18 cellular contexts compared by ENCODE assay signal in the genomic region with DNA sequence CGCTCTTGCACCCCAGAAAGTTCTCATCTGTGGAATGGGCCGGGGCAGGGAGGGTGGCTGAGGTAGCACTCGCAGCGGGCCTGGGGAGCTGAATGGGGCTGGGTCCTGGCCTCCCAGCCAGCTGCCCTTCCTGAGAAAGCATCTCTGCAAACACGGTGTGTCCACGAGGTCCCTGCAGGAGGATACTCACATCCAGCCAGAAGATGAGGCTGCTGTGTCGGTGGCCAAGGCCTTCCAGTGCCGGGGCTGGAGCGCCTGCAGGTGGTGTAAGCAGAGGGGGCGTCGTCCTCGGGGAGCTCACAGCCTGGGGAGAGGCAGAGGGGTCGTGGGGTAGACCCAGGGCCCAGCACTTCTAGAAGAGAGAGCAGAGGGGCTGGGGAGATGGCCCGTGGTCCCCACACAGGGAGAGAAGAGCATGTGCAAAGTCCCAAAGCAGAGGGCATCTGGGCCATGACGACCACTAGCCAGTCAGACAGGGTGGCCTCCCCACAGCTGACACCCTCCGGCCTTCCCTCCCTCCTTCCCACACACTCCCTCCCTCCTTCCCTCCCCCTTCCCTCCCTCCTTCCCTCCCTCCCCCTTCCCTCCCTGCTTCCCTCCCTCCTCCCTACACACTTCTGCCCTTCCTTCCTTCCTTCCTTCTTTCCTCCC.
A peak's percentile ranks its signal among the peaks of the same experiment; 100 is the strongest.
DNase-seq lines count a peak whose midpoint lies in the region; ATAC-seq and TF ChIP-seq lines count a peak whose summit lies in the region.
"Had no signal": no experiment of that assay in that cellular context is flagged by ENCODE, and none has a peak within 500 bp of the region (broad histone marks: within the 10 kb centered on the region; RNA-seq: fewer than 3 reads in every experiment).

No MANE protein-coding gene starts in this region.

- peak overlapping the region; percentile 51 for H2AFZ ChIP-seq in neuronal stem cell (ENCODE audit: low read length)
- H2AFZ ChIP-seq: hepatocyte had no signal

- H3K79me1 ChIP-seq in neuronal stem cell (ENCODE audit: low read depth, low read length): peaks cover 4% of the 10 kb centered on the region

- peak overlapping the region; percentile 95 for H2BK12ac ChIP-seq in neuronal stem cell (ENCODE audit: low read length)

- peak overlapping the region in 4 of 5 experiments; percentile 32 to 66 (median 60) for H3K4me3 Mint-ChIP-seq in brain
- H3K4me3 Mint-ChIP-seq in natural killer cell: no peak overlapping the region
- H3K4me3 Mint-ChIP-seq: activated CD8-positive, alpha-beta memory T cell treated with anti-CD3 and anti-CD28 coated beads, Interleukin-2, amount 10 ng/mL, durations not matched to agents 7 days and 5 days had no signal

- H3K27ac ChIP-seq in neuronal stem cell (replicated peaks; ENCODE audit: low read length): no peak overlapping the region
- H3K27ac ChIP-seq: 22Rv1, hepatocyte, ovary, testis had no signal

- H3K9ac ChIP-seq in neuronal stem cell (ENCODE audit: low read depth, low read length, poor library complexity): no peak overlapping the region

- no peak for TF ChIP-seq CTCF in BE2C (IDR thresholded peaks at IDR 0.05; ENCODE audit: low read depth, low read length)
- TF ChIP-seq CTCF in brain (conservative IDR thresholded peaks at IDR 0.05): no peak
- TF ChIP-seq CTCF in natural killer cell (IDR thresholded peaks at IDR 0.05): no peak

- H3K14ac ChIP-seq in neuronal stem cell (ENCODE audit: low read length): no peak overlapping the region

- peak overlapping the region; percentile 45 for H3K4me2 ChIP-seq in neuronal stem cell (ENCODE audit: insufficient read depth, low read length, poor library complexity, severe bottlenecking)
- H3K4me2 ChIP-seq: hepatocyte had no signal

- H3K4me3 ChIP-seq in BE2C (ENCODE audit: low read depth, low read length) (no peak overlapping the region), neuronal stem cell (ENCODE audit: low read length in 2 of 2) (no peak overlapping the region)
- H3K4me3 ChIP-seq: hepatocyte, ovary, testis had no signal

- ATAC-seq in natural killer cell: no peak
- ATAC-seq in HG03139 (IDR thresholded peaks at IDR 0.05; ENCODE audit: unreplicated experiment): no peak
- ATAC-seq: activated CD8-positive, alpha-beta memory T cell treated with anti-CD3 and anti-CD28 coated beads, Interleukin-2, amount 10 ng/mL, durations not matched to agents 7 days and 5 days had no signal

- no peak overlapping the region for H3K4ac ChIP-seq in neuronal stem cell (ENCODE audit: low read length)

- H3K36me3 Mint-ChIP-seq in brain: peaks cover 4% of the 10 kb centered on the region
- H3K36me3 Mint-ChIP-seq in natural killer cell: no peaks in the 10 kb centered on the region
- H3K36me3 Mint-ChIP-seq: activated CD8-positive, alpha-beta memory T cell treated with anti-CD3 and anti-CD28 coated beads, Interleukin-2, amount 10 ng/mL, durations not matched to agents 7 days and 5 days had no signal

- H2BK120ac ChIP-seq in neuronal stem cell (ENCODE audit: low read depth, low read length): peak overlapping the region; percentile 66

- H3K18ac ChIP-seq in neuronal stem cell (ENCODE audit: low read length): peak overlapping the region; percentile 99

- H3K27ac Mint-ChIP-seq in brain: peak overlapping the region; percentile 40 to 95 (median 88)
- H3K27ac Mint-ChIP-seq in natural killer cell: no peak overlapping the region
- H3K27ac Mint-ChIP-seq: activated CD8-positive, alpha-beta memory T cell treated with anti-CD3 and anti-CD28 coated beads, Interleukin-2, amount 10 ng/mL, durations not matched to agents 7 days and 5 days had no signal

- peaks cover 7% of the 10 kb centered on the region for H3K27me3 Mint-ChIP-seq in brain
- peaks cover 30 to 38% of the 10 kb centered on the region in 2 donors for H3K27me3 Mint-ChIP-seq in natural killer cell (ENCODE audit: low read depth in 2 of 2)

- no CpG with 5 or more reads among the region's 16 CpGs for WGBS in neuronal stem cell (ENCODE audit: extremely low coverage in 2 of 2, insufficient read length in 2 of 2, insufficient replicate concordance in 1 of 2), 2 donors

- H2BK5ac ChIP-seq in neuronal stem cell (ENCODE audit: low read length): peak overlapping the region; percentile 61

- peak overlapping the region; percentile 97 for H2AK5ac ChIP-seq in neuronal stem cell (ENCODE audit: low read depth, low read length)

- H2BK15ac ChIP-seq in neuronal stem cell (ENCODE audit: low read length): peak overlapping the region; percentile 96

- H3K9me3 Mint-ChIP-seq in brain (peaks cover 0 to 5% (median 0%) of the 10 kb centered on the region in 5 experiments), natural killer cell (no peaks in the 10 kb centered on the region)

- H3K36me3 ChIP-seq in BE2C (no peaks in the 10 kb centered on the region), neuronal stem cell (replicated peaks in 1 of 2; ENCODE audit: control insufficient read depth in 2 of 2, insufficient read depth in 2 of 2, low read length in 2 of 2) (no peaks in the 10 kb centered on the region)
- H3K36me3 ChIP-seq: ovary had no signal

- H3K23ac ChIP-seq in neuronal stem cell (ENCODE audit: low read depth, low read length, poor library complexity): peak overlapping the region; percentile 37

- peaks cover 3% of the 10 kb centered on the region; the same call in 1 of the 2 replicates for H3K27me3 ChIP-seq in BE2C
- peaks cover 0 to 53% (median 3%) of the 10 kb centered on the region in 3 experiments for H3K27me3 ChIP-seq in neuronal stem cell (ENCODE audit: control insufficient read depth in 3 of 3, insufficient read depth in 3 of 3, low read depth in 1 of 3, low read length in 3 of 3)
- H3K27me3 ChIP-seq: ovary, testis had no signal

- intact Hi-C loops in natural killer cell (cut with micrococcal nuclease): no loop called here

- no peak overlapping the region for H4K8ac ChIP-seq in neuronal stem cell (ENCODE audit: low read depth, low read length)

- peaks cover 29% of the 10 kb centered on the region for H3K4me1 ChIP-seq in BE2C
- H3K4me1 ChIP-seq in neuronal stem cell (ENCODE audit: control insufficient read depth in 2 of 2, insufficient read depth in 1 of 2, low read depth in 1 of 2, low read length in 2 of 2): peaks cover 42 to 46% of the 10 kb centered on the region in 2 donors

- no peaks in the 10 kb centered on the region; the same call in 1 of the 2 replicates for H3K9me3 ChIP-seq in BE2C
- no peaks in the 10 kb centered on the region for H3K9me3 ChIP-seq in neuronal stem cell (replicated peaks in 1 of 2; ENCODE audit: control insufficient read depth in 2 of 2, insufficient read depth in 1 of 2, low read depth in 1 of 2, low read length in 2 of 2)
- H3K9me3 ChIP-seq: ovary, testis had no signal

- peaks cover 56% of the 10 kb centered on the region for H3K4me1 Mint-ChIP-seq in brain
- no peaks in the 10 kb centered on the region for H3K4me1 Mint-ChIP-seq in natural killer cell
- H3K4me1 Mint-ChIP-seq: activated CD8-positive, alpha-beta memory T cell treated with anti-CD3 and anti-CD28 coated beads, Interleukin-2, amount 10 ng/mL, durations not matched to agents 7 days and 5 days had no signal

- DNase-seq in DMS 273 (lab: John Stamatoyannopoulos, UW; ENCODE audit: unreplicated experiment) (peak; percentile 51), DMS 273 treated with DMSO at 0.1 percent for 48 hours (lab: John Stamatoyannopoulos, UW) (no peak), BE2C (peak; percentile 27), neuronal stem cell (ENCODE audit: low spot score) (no peak), amniotic stem cell (lab: John Stamatoyannopoulos, UW) (no peak), natural killer cell (no peak)
- DNase-seq: activated CD8-positive, alpha-beta memory T cell treated with anti-CD3 and anti-CD28 coated beads, Interleukin-2, amount 10 ng/mL, durations not matched to agents 7 days and 5 days; C1 segment of cervical spinal cord; kidney glomerular epithelial cell; NCI-H1092; small intestine; T-helper 2 cell; testis had no signal

- no peak overlapping the region for H4K91ac ChIP-seq in neuronal stem cell (ENCODE audit: low read depth, low read length, poor library complexity)

Comparison
In these comparisons a context has a peak if more than half of its experiments do, and no peak if none do; other contexts are left out.
1. DNase-seq: peak in DMS 273 (single experiment) and BE2C (single experiment); none in DMS 273 treated with DMSO at 0.1 percent for 48 hours (single experiment), neuronal stem cell (single experiment), amniotic stem cell (single experiment) and natural killer cell (single experiment).
2. H3K27ac Mint-ChIP-seq: peak in brain (5 of 5); none in natural killer cell (0 of 2).